In genomic region chr12:10879-11812, GRCh38 we compare ENCODE assay signal across 1 cellular context. TPM values are rescaled to one million over a fixed set of nuclear protein-coding genes. Genes with fewer than 3 reads are reported as not detected.
"Had no signal": no experiment of that assay in that cellular context is flagged by ENCODE, and none has a peak within 500 bp of the region (broad histone marks: within the 10 kb centered on the region; RNA-seq: fewer than 3 reads in every experiment).

No MANE protein-coding gene starts in this region.

RNA-seq across cellular contexts. Expression of gene IQSEC3, which starts 55.4 kb away (rescaled TPM):
- total RNA-seq: SJCRH30 had no signal
